1 cellular context compared by ENCODE assay signal in the genomic region with DNA sequence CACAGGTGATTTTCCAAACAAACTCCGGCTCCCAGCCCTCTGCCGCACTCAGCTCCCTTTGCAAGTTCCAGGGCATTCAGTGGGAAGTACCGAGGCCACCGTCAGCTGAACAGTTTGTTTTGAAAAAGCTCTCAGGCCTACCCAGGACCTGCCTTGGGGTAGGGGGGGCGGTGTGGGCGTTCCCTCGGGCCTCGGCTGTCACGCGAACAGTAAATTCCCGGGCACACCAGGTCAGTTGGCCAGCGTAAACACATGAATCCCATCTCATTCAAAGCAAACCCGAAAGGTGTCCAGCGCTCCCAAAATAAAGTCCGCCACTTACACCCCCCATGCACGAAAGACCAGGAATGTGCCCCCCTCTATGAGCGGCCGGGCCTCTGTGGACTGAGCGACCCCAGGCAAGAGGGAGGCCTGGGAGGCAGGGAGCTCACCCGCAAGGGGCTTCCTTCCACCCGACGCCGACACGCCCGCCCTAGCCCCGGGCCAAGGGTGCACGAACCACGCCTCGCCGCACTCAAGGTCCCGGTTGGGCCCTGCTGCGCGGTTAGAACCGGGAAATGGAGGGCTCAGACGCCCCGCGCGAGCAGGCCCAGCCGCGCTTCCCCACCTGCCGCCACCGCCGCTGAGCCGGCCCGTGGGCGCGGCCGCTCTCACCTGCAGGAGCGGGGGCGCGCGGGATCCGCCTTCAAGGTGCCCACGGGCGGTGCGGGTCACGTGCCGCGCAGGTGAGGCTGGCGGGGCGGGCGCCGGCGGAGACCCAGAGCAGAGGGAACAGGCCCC.
TF ChIP-seq lines count a peak whose summit lies in the region.

TSS of gene WDSUB1 (minus strand) at position 775 of the 780 bp plus-strand sequence. CDS start 3,634 bp downstream, outside the sequence.

TF ChIP-seq in GM23338, 12 proteins besides CTCF, POLR2A, EP300 and RAD21 (continued from another document):
- TF ChIP-seq, protein P1, sequence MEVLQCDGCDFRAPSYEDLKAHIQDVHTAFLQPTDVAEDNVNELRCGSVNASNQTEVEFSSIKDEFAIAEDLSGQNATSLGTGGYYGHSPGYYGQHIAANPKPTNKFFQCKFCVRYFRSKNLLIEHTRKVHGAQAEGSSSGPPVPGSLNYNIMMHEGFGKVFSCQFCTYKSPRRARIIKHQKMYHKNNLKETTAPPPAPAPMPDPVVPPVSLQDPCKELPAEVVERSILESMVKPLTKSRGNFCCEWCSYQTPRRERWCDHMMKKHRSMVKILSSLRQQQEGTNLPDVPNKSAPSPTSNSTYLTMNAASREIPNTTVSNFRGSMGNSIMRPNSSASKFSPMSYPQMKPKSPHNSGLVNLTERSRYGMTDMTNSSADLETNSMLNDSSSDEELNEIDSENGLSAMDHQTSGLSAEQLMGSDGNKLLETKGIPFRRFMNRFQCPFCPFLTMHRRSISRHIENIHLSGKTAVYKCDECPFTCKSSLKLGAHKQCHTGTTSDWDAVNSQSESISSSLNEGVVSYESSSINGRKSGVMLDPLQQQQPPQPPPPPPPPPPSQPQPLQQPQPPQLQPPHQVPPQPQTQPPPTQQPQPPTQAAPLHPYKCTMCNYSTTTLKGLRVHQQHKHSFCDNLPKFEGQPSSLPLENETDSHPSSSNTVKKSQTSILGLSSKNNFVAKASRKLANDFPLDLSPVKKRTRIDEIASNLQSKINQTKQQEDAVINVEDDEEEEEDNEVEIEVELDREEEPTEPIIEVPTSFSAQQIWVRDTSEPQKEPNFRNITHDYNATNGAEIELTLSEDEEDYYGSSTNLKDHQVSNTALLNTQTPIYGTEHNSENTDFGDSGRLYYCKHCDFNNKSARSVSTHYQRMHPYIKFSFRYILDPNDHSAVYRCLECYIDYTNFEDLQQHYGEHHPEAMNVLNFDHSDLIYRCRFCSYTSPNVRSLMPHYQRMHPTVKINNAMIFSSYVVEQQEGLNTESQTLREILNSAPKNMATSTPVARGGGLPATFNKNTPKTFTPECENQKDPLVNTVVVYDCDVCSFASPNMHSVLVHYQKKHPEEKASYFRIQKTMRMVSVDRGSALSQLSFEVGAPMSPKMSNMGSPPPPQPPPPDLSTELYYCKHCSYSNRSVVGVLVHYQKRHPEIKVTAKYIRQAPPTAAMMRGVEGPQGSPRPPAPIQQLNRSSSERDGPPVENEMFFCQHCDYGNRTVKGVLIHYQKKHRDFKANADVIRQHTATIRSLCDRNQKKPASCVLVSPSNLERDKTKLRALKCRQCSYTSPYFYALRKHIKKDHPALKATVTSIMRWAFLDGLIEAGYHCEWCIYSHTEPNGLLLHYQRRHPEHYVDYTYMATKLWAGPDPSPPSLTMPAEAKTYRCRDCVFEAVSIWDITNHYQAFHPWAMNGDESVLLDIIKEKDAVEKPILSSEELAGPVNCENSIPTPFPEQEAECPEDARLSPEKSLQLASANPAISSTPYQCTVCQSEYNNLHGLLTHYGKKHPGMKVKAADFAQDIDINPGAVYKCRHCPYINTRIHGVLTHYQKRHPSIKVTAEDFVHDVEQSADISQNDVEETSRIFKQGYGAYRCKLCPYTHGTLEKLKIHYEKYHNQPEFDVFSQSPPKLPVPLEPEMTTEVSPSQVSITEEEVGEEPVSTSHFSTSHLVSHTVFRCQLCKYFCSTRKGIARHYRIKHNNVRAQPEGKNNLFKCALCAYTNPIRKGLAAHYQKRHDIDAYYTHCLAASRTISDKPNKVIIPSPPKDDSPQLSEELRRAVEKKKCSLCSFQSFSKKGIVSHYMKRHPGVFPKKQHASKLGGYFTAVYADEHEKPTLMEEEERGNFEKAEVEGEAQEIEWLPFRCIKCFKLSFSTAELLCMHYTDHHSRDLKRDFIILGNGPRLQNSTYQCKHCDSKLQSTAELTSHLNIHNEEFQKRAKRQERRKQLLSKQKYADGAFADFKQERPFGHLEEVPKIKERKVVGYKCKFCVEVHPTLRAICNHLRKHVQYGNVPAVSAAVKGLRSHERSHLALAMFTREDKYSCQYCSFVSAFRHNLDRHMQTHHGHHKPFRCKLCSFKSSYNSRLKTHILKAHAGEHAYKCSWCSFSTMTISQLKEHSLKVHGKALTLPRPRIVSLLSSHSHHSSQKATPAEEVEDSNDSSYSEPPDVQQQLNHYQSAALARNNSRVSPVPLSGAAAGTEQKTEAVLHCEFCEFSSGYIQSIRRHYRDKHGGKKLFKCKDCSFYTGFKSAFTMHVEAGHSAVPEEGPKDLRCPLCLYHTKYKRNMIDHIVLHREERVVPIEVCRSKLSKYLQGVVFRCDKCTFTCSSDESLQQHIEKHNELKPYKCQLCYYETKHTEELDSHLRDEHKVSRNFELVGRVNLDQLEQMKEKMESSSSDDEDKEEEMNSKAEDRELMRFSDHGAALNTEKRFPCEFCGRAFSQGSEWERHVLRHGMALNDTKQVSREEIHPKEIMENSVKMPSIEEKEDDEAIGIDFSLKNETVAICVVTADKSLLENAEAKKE (CRISPR knock-in tag; IDR thresholded peaks at IDR 0.05) = no peak
- no peak for TF ChIP-seq JUNB (IDR thresholded peaks at IDR 0.05; ENCODE audit: unreplicated experiment)
- no peak for TF ChIP-seq NANOG (IDR thresholded peaks at IDR 0.05; ENCODE audit: borderline replicate concordance)
- TF ChIP-seq POLR2AphosphoS5 (IDR thresholded peaks at IDR 0.05; ENCODE audit: low read depth) = no peak
- no peak for TF ChIP-seq CREB1 (CRISPR knock-in tag; IDR thresholded peaks at IDR 0.05; ENCODE audit: low read depth)
- TF ChIP-seq, protein P2, sequence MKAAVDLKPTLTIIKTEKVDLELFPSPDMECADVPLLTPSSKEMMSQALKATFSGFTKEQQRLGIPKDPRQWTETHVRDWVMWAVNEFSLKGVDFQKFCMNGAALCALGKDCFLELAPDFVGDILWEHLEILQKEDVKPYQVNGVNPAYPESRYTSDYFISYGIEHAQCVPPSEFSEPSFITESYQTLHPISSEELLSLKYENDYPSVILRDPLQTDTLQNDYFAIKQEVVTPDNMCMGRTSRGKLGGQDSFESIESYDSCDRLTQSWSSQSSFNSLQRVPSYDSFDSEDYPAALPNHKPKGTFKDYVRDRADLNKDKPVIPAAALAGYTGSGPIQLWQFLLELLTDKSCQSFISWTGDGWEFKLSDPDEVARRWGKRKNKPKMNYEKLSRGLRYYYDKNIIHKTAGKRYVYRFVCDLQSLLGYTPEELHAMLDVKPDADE (IDR thresholded peaks at IDR 0.05) = no peak
- no peak for TF ChIP-seq ZNF331 (CRISPR knock-in tag; IDR thresholded peaks at IDR 0.05; ENCODE audit: low read depth)
